Comparison of ENCODE assay signal across 8 cellular contexts in the genomic region with DNA sequence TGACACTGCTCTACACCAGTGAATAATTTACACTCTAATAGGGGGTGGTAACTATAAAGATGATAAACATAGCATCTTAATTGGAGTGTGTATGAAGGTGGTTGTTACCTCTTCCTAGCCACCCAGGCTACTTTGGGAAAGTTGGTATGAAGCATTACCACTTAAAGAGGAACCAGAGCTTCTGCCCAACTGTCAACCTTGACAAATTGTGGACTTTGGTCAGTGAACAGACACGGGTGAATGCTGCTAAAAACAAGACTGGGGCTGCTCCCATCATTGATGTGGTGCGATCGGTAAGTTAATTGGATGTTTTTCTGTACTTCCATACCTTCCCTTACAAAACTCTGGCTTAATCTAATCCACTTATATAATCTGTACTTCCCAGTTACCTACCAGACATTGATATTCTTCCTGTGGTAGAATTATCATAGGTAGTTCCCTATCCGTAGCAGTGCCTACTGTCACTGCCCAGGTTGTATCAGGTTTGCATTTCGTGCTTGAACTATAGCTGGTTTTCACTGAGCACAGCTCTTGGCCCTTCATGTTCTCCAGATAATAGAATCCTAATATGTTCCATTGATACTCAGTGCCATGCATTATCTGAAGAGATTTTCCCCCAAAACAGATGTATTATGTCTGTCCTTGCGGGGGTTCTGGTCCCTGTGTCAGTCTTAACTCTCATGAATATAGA. TPM values are rescaled to one million over a fixed set of nuclear protein-coding genes. Genes with fewer than 3 reads are reported as not detected.
DNase-seq lines count a peak whose midpoint lies in the region; ATAC-seq and TF ChIP-seq lines count a peak whose summit lies in the region.

No MANE protein-coding gene starts in this region.

- H3K4me1 Mint-ChIP-seq in CD4-positive, alpha-beta memory T cell: peaks cover 43 to 90% (median 58%) of the 10 kb centered on the region in 4 donors
- H3K4me1 Mint-ChIP-seq in chondrocyte (ENCODE audit: low read depth): peaks cover 76% of the 10 kb centered on the region
- H3K4me1 Mint-ChIP-seq in naive thymus-derived CD4-positive, alpha-beta T cell: peaks cover 38 to 77% (median 65%) of the 10 kb centered on the region in 7 donors

- DNase-seq in CD4-positive, alpha-beta memory T cell: no peak
- no peak for DNase-seq in chondrocyte (ENCODE audit: low spot score)
- DNase-seq in naive thymus-derived CD4-positive, alpha-beta T cell: no peak
- no peak for DNase-seq in upper lobe of left lung
- no peak for DNase-seq in germinal center (ENCODE audit: low spot score)
- no peak for DNase-seq in ovary
- no peak for DNase-seq in NCI-H1436 treated with DMSO at 0.1 percent for 48 hours (lab: John Stamatoyannopoulos, UW)

- H3K27ac Mint-ChIP-seq in CD4-positive, alpha-beta memory T cell: peak overlapping the region; percentile 88 to 99 (median 98)
- peak overlapping the region; percentile 98 for H3K27ac Mint-ChIP-seq in chondrocyte (ENCODE audit: unreplicated experiment)
- peak overlapping the region; percentile 47 to 99 (median 98) for H3K27ac Mint-ChIP-seq in naive thymus-derived CD4-positive, alpha-beta T cell

- 81 to 90% methylated on average over 6 of the region's 6 CpGs for WGBS in upper lobe of left lung, 2 donors
- 77 to 83% (median 78%) methylated on average over 6 of the region's 6 CpGs for WGBS in ovary, 3 donors

- no peak overlapping the region for H2AFZ ChIP-seq in Loucy (ENCODE audit: low read length)

- no peaks in the 10 kb centered on the region for H3K9me3 ChIP-seq in CD4-positive, alpha-beta memory T cell (ENCODE audit: control insufficient read depth in 1 of 2, low read length in 2 of 2)
- H3K9me3 ChIP-seq in Loucy (ENCODE audit: insufficient read depth, low read depth, low read length) (no peaks in the 10 kb centered on the region), upper lobe of left lung (no peaks in the 10 kb centered on the region), ovary (no peaks in the 10 kb centered on the region)
- no peaks in the 10 kb centered on the region for H3K9me3 ChIP-seq in naive thymus-derived CD4-positive, alpha-beta T cell (ENCODE audit: control insufficient read depth in 2 of 3, low read length in 3 of 3)

- peak overlapping the region; percentile 99 for H3K9ac ChIP-seq in Loucy (ENCODE audit: low read depth, low read length, poor library complexity, severe bottlenecking)

- H3K27ac ChIP-seq in CD4-positive, alpha-beta memory T cell (ENCODE audit: low read depth, low read length): peak overlapping the region; percentile 96
- H3K27ac ChIP-seq in naive thymus-derived CD4-positive, alpha-beta T cell (ENCODE audit: low read depth, low read length): peak overlapping the region; percentile 99
- peak overlapping the region in 1 of 4 donors; percentile 4 for H3K27ac ChIP-seq in upper lobe of left lung
- no peak overlapping the region for H3K27ac ChIP-seq in ovary

- CTCF ChIA-PET in CD4-positive, alpha-beta memory T cell (lab: Charles Lee; ENCODE audit: partially characterized antibody): no interaction called here
- CTCF ChIA-PET in naive thymus-derived CD4-positive, alpha-beta T cell (lab: Charles Lee): no interaction called here

- peaks cover 47% of the 10 kb centered on the region for H3K4me1 ChIP-seq in CD4-positive, alpha-beta memory T cell (ENCODE audit: insufficient read depth, low read length)
- H3K4me1 ChIP-seq in Loucy (ENCODE audit: insufficient read depth, low read length, poor library complexity, severe bottlenecking) (peaks cover 38% of the 10 kb centered on the region), upper lobe of left lung (peaks cover 33 to 41% (median 39%) of the 10 kb centered on the region in 4 donors), ovary (ENCODE audit: insufficient read depth) (peaks cover 10% of the 10 kb centered on the region)
- H3K4me1 ChIP-seq in naive thymus-derived CD4-positive, alpha-beta T cell (ENCODE audit: control insufficient read depth in 2 of 2, insufficient read depth in 2 of 2, low read length in 2 of 2): peaks cover 17 to 23% of the 10 kb centered on the region in 2 donors

- H4K20me1 ChIP-seq in Loucy (ENCODE audit: insufficient read depth, low read length, poor library complexity, severe bottlenecking): peaks cover 37% of the 10 kb centered on the region

- ATAC-seq in naive thymus-derived CD4-positive, alpha-beta T cell: no peak
- no peak for ATAC-seq in upper lobe of left lung (ENCODE audit: low FRiP score in 2 of 2)

- TF ChIP-seq POLR2A in upper lobe of left lung (IDR thresholded peaks at IDR 0.05) (no peak), ovary (IDR thresholded peaks at IDR 0.05) (no peak)

- peak overlapping the region; percentile 89 for H3K4me2 ChIP-seq in Loucy (ENCODE audit: low read depth, low read length, poor library complexity, severe bottlenecking)

- intact Hi-C loops in CD4-positive, alpha-beta memory T cell (cut with micrococcal nuclease): loop anchor here (5.0 to 10.0 kb wide), 4 partner anchors 670 to 1618 kb away; no protein-coding TSS in a partner anchor
- intact Hi-C loops in naive thymus-derived CD4-positive, alpha-beta T cell (cut with micrococcal nuclease): loop anchor here (5.0 to 10.0 kb wide), 10 partner anchors 318 to 1773 kb away; a partner anchor contains a TSS
- intact Hi-C loops in ovary (cut with DNase I): loop anchor here in 2 of 4 donors (5.0 kb wide), 2 partner anchors 128 to 273 kb away; a partner anchor contains a TSS

- peaks cover 0 to 2% (median 0%) of the 10 kb centered on the region in 8 donors for H3K9me3 Mint-ChIP-seq in CD4-positive, alpha-beta memory T cell
- H3K9me3 Mint-ChIP-seq in chondrocyte (ENCODE audit: low read depth): no peaks in the 10 kb centered on the region
- peaks cover 0 to 6% (median 0%) of the 10 kb centered on the region in 11 donors for H3K9me3 Mint-ChIP-seq in naive thymus-derived CD4-positive, alpha-beta T cell

- no peak for TF ChIP-seq CTCF in Loucy (conservative IDR thresholded peaks at IDR 0.05; ENCODE audit: low read length)
- TF ChIP-seq CTCF in chondrocyte (IDR thresholded peaks at IDR 0.05): no peak
- TF ChIP-seq CTCF in upper lobe of left lung (IDR thresholded peaks at IDR 0.05): no peak
- no peak for TF ChIP-seq CTCF in ovary (IDR thresholded peaks at IDR 0.05)

- no peaks in the 10 kb centered on the region for H3K27me3 Mint-ChIP-seq in CD4-positive, alpha-beta memory T cell
- no peaks in the 10 kb centered on the region for H3K27me3 Mint-ChIP-seq in chondrocyte (ENCODE audit: low read depth)
- H3K27me3 Mint-ChIP-seq in naive thymus-derived CD4-positive, alpha-beta T cell: no peaks in the 10 kb centered on the region

- peaks cover 8% of the 10 kb centered on the region for H3F3A ChIP-seq in Loucy (ENCODE audit: low read depth)

- H3K79me2 ChIP-seq in Loucy (ENCODE audit: insufficient read depth, low read length): peaks cover 63% of the 10 kb centered on the region

- H3K4me3 Mint-ChIP-seq in CD4-positive, alpha-beta memory T cell: peak overlapping the region; percentile 89 to 99 (median 96)
- H3K4me3 Mint-ChIP-seq in chondrocyte (ENCODE audit: unreplicated experiment): peak overlapping the region; percentile 95
- H3K4me3 Mint-ChIP-seq in naive thymus-derived CD4-positive, alpha-beta T cell: peak overlapping the region; percentile 89 to 97 (median 96)

- no peaks in the 10 kb centered on the region for H3K9me2 ChIP-seq in Loucy (replicated peaks; ENCODE audit: low read depth, low read length)

- H3K27me3 ChIP-seq in CD4-positive, alpha-beta memory T cell (ENCODE audit: insufficient read depth, low read length): no peaks in the 10 kb centered on the region
- H3K27me3 ChIP-seq in Loucy (ENCODE audit: insufficient read depth, low read length, poor library complexity, severe bottlenecking): peaks cover 6% of the 10 kb centered on the region
- no peaks in the 10 kb centered on the region for H3K27me3 ChIP-seq in naive thymus-derived CD4-positive, alpha-beta T cell (ENCODE audit: control insufficient read depth in 2 of 2, insufficient read depth in 2 of 2, low read length in 2 of 2)
- H3K27me3 ChIP-seq in upper lobe of left lung: no peaks in the 10 kb centered on the region
- H3K27me3 ChIP-seq in ovary: no peaks in the 10 kb centered on the region

- POLR2A ChIA-PET in CD4-positive, alpha-beta memory T cell (lab: Charles Lee; ENCODE audit: partially characterized antibody): interaction anchor here (1.0 to 2.8 kb wide), 2 partner anchors 8 to 11 kb away, joined by 3 to 10 read pairs; no protein-coding TSS in a partner anchor
- POLR2A ChIA-PET in naive thymus-derived CD4-positive, alpha-beta T cell (lab: Charles Lee): no interaction called here

- peaks cover 22% of the 10 kb centered on the region for H3K36me3 ChIP-seq in CD4-positive, alpha-beta memory T cell (ENCODE audit: insufficient read depth, low read length)
- peaks cover 28% of the 10 kb centered on the region; the same call in 1 of the 2 replicates for H3K36me3 ChIP-seq in Loucy (ENCODE audit: insufficient read depth, low read length)
- H3K36me3 ChIP-seq in naive thymus-derived CD4-positive, alpha-beta T cell (ENCODE audit: control insufficient read depth in 2 of 3, insufficient read depth in 3 of 3, low read length in 3 of 3): peaks cover 11 to 32% (median 14%) of the 10 kb centered on the region in 3 experiments
- peaks cover 13 to 37% (median 23%) of the 10 kb centered on the region in 4 donors for H3K36me3 ChIP-seq in upper lobe of left lung
- no peaks in the 10 kb centered on the region for H3K36me3 ChIP-seq in ovary

- no peak for TF ChIP-seq EP300 in upper lobe of left lung (IDR thresholded peaks at IDR 0.05)
- no peak for TF ChIP-seq EP300 in ovary (IDR thresholded peaks at IDR 0.05)

- peaks cover 34 to 79% of the 10 kb centered on the region in 2 donors for H3K36me3 Mint-ChIP-seq in CD4-positive, alpha-beta memory T cell
- H3K36me3 Mint-ChIP-seq in chondrocyte (ENCODE audit: low read depth): peaks cover 36% of the 10 kb centered on the region
- H3K36me3 Mint-ChIP-seq in naive thymus-derived CD4-positive, alpha-beta T cell: peaks cover 5 to 60% (median 29%) of the 10 kb centered on the region in 5 donors

- H3K4me3 ChIP-seq in CD4-positive, alpha-beta memory T cell (ENCODE audit: low read length in 2 of 2): peak overlapping the region; percentile 61 to 87
- H3K4me3 ChIP-seq in Loucy (ENCODE audit: low read length, poor library complexity, severe bottlenecking): peak overlapping the region; percentile 94
- no peak overlapping the region for H3K4me3 ChIP-seq in naive thymus-derived CD4-positive, alpha-beta T cell (ENCODE audit: low read length)
- H3K4me3 ChIP-seq in upper lobe of left lung: peak overlapping the region in 1 of 4 donors; percentile 55
- H3K4me3 ChIP-seq in ovary: no peak overlapping the region

RNA-seq across cellular contexts. Expression of a gene that starts 2.2 kb away (rescaled TPM):
- 1,000 to 10,000 TPM; 1,456 to 1,504 TPM for total RNA-seq in CD4-positive, alpha-beta memory T cell
- 1,000 to 10,000 TPM; 3,607 to 3,736 TPM for polyA plus RNA-seq in CD4-positive, alpha-beta memory T cell
- total RNA-seq in chondrocyte: 546 to 709 TPM (median 571 TPM) in 3 replicates
- 1,000 to 10,000 TPM in 4 of 5 experiments, 100 to 1,000 TPM in 1; 758 to 2,116 (median 1,670) TPM for total RNA-seq in naive thymus-derived CD4-positive, alpha-beta T cell
- polyA plus RNA-seq in naive thymus-derived CD4-positive, alpha-beta T cell: 1,000 to 10,000 TPM; 4,766 to 4,835 TPM
- total RNA-seq in upper lobe of left lung: 1,000 to 10,000 TPM in 1 of 6 donors, 100 to 1,000 TPM in 5; 652 to 1,317 (median 861) TPM
- 1,000 to 10,000 TPM in 6 of 7 donors, 100 to 1,000 TPM in 1; 986 to 2,251 (median 1,304) TPM for total RNA-seq in ovary
- polyA plus RNA-seq in ovary: 1,000 to 10,000 TPM; 3,412 to 6,011 TPM

RNA-seq across cellular contexts. Expression of a gene that starts 2.3 kb away (rescaled TPM):
- 10 to 100 TPM; 25.0 to 31.3 TPM for total RNA-seq in CD4-positive, alpha-beta memory T cell
- polyA plus RNA-seq in CD4-positive, alpha-beta memory T cell: under 1 TPM in 1 of 2 donors, not detected in 1; 0.67 TPM
- 5.3 to 7.2 TPM (median 5.9 TPM) in 3 replicates for total RNA-seq in chondrocyte
- 10 to 100 TPM; 16.0 to 37.6 (median 24.2) TPM for total RNA-seq in naive thymus-derived CD4-positive, alpha-beta T cell
- polyA plus RNA-seq in naive thymus-derived CD4-positive, alpha-beta T cell: under 1 TPM; 0.32 to 0.85 TPM
- 100 to 1,000 TPM in 1 of 6 donors, 10 to 100 TPM in 3, 1 to 10 TPM in 2; 4.9 to 126 (median 11.2) TPM for total RNA-seq in upper lobe of left lung
- total RNA-seq in ovary: 10 to 100 TPM in 1 of 7 donors, 1 to 10 TPM in 6; 2.3 to 15.4 (median 4.9) TPM
- polyA plus RNA-seq in ovary: 1 to 10 TPM; 2.6 to 6.7 TPM

Comparison
In these comparisons a context has a peak if more than half of its experiments do, and no peak if none do; other contexts are left out.
1. H3K27ac ChIP-seq: peak in CD4-positive, alpha-beta memory T cell (single experiment) and naive thymus-derived CD4-positive, alpha-beta T cell (single experiment); none in ovary (0 of 2).
2. H3K4me3 ChIP-seq: peak in CD4-positive, alpha-beta memory T cell (2 of 2) and Loucy (single experiment); none in naive thymus-derived CD4-positive, alpha-beta T cell (single experiment) and ovary (single experiment).
3. Peak in every context shown above with its lines, with median percentiles within 50 percentile points of each other: H3K27ac Mint-ChIP-seq and H3K4me3 Mint-ChIP-seq.